In the genomic region with DNA sequence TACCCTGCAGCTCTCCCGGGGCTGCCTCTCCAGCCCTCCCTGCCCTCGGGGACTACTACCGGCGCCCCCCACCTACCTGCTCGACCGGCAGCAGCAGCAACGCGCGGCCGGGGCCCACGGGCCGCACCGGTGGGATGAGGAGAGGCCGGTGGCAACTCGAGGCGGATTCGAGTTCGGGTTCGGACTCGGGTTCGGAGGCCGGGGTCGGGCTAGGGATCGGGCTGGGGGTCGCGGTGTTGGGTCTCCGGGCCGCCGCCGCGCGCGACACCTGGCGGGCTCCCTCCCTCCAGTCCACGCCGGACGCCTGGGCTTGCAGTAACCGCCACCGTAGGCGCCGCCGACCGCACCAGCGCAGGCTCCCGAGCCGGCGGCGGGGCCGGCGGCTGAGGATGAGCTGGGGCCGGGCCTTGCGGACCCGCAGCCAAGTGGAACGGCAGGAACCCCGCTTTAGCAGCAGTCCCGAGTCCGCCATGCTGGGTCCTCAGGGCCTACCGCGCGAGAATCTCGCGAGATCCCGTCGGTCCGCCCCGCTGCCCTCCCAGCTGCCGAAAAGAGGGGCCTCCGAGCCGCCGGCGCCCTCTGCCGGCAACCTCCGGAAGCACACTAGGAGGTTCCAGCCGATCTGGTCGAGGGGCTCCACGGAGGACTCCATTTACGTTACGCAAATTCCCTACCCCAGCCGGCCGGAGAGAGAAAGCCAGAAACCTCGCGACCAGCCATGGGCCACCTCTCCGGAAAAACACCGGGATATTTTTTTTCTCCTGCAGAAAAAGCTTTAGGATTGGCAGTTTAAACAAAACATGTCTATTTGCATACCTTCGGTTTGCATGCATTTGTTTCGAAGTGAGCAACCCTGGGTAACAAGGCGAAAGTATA, we compare ENCODE assay signal across 8 cellular contexts. TPM values are rescaled to one million over a fixed set of nuclear protein-coding genes. Genes with fewer than 3 reads are reported as not detected.
DNase-seq lines count a peak whose midpoint lies in the region; ATAC-seq and TF ChIP-seq lines count a peak whose summit lies in the region.

A gene (minus strand): TSS at position 483 of the 876 bp plus-strand sequence. CDS start 11 bp downstream, at position 472.

- no peaks in the 10 kb centered on the region for H3K27me3 ChIP-seq in CD4-positive, alpha-beta memory T cell (ENCODE audit: insufficient read depth, low read length)
- H3K27me3 ChIP-seq in ectodermal cell (ENCODE audit: control insufficient read depth, insufficient read depth, low read length, poor library complexity, severe bottlenecking) (no peaks in the 10 kb centered on the region), lower lobe of right lung (ENCODE audit: low read depth) (no peaks in the 10 kb centered on the region)

- H3K36me3 ChIP-seq in CD4-positive, alpha-beta memory T cell (ENCODE audit: insufficient read depth, low read length), result peaks cover 10% of the 10 kb centered on the region
- H3K36me3 ChIP-seq in ectodermal cell (ENCODE audit: control insufficient read depth, insufficient read depth, low read length), result peaks cover 17% of the 10 kb centered on the region
- H3K36me3 ChIP-seq in lower lobe of right lung, result peaks cover 19% of the 10 kb centered on the region

- H3K27me3 Mint-ChIP-seq in CD4-positive, alpha-beta memory T cell, result no peaks in the 10 kb centered on the region
- H3K27me3 Mint-ChIP-seq in activated CD4-positive, alpha-beta memory T cell treated with anti-CD3 and anti-CD28 coated beads, Interleukin-2, amount 10 ng/mL, durations not matched to agents 7 days and 5 days, result no peaks in the 10 kb centered on the region

- H3K4me3 ChIP-seq in CD4-positive, alpha-beta memory T cell (ENCODE audit: low read length in 2 of 2), result peak within 1 kb of the TSS; percentile 71 to 80
- H3K4me3 ChIP-seq in ectodermal cell (ENCODE audit: insufficient read depth, low read depth, low read length) (peak within 1 kb of the TSS; percentile 100), lower lobe of right lung (peak within 1 kb of the TSS; percentile 99)

- peak; percentile 94 for TF ChIP-seq CTCF in lower lobe of right lung (IDR thresholded peaks at IDR 0.05)

- H3K4me3 Mint-ChIP-seq in CD4-positive, alpha-beta memory T cell, result peak within 1 kb of the TSS; percentile 77 to 85 (median 81)
- H3K4me3 Mint-ChIP-seq in activated CD4-positive, alpha-beta memory T cell treated with anti-CD3 and anti-CD28 coated beads, Interleukin-2, amount 10 ng/mL, durations not matched to agents 7 days and 5 days, result peak within 1 kb of the TSS; percentile 75

- peaks cover 21% of the 10 kb centered on the region for H3K4me1 ChIP-seq in CD4-positive, alpha-beta memory T cell (ENCODE audit: insufficient read depth, low read length)
- H3K4me1 ChIP-seq in ectodermal cell (ENCODE audit: control insufficient read depth, insufficient read depth, low read length) (peaks cover 7% of the 10 kb centered on the region), lower lobe of right lung (peaks cover 19% of the 10 kb centered on the region)

- H3K4me1 Mint-ChIP-seq in CD4-positive, alpha-beta memory T cell, result peaks cover 2 to 20% (median 12%) of the 10 kb centered on the region in 4 donors
- peaks cover 22% of the 10 kb centered on the region for H3K4me1 Mint-ChIP-seq in activated CD4-positive, alpha-beta memory T cell treated with anti-CD3 and anti-CD28 coated beads, Interleukin-2, amount 10 ng/mL, durations not matched to agents 7 days and 5 days

- no peaks in the 10 kb centered on the region for H3K9me3 ChIP-seq in CD4-positive, alpha-beta memory T cell (ENCODE audit: control insufficient read depth in 1 of 2, low read length in 2 of 2)
- H3K9me3 ChIP-seq in ectodermal cell (ENCODE audit: control insufficient read depth, low read length), result no peaks in the 10 kb centered on the region
- H3K9me3 ChIP-seq in lower lobe of right lung, result no peaks in the 10 kb centered on the region

- peak within 1 kb of the TSS; percentile 35 to 88 (median 78) for H3K27ac Mint-ChIP-seq in CD4-positive, alpha-beta memory T cell
- H3K27ac Mint-ChIP-seq in activated CD4-positive, alpha-beta memory T cell treated with anti-CD3 and anti-CD28 coated beads, Interleukin-2, amount 10 ng/mL, durations not matched to agents 7 days and 5 days, result peak within 1 kb of the TSS; percentile 62

- DNase-seq in CD4-positive, alpha-beta memory T cell, result peak; percentile 92 to 95 (median 94)
- peak; percentile 74 for DNase-seq in NCI-H82 treated with DMSO at 0.1 percent for 48 hours (lab: John Stamatoyannopoulos, UW; ENCODE audit: unreplicated experiment)
- peak; percentile 96 for DNase-seq in activated CD4-positive, alpha-beta memory T cell treated with anti-CD3 and anti-CD28 coated beads, Interleukin-2, amount 10 ng/mL, durations not matched to agents 7 days and 5 days
- DNase-seq in lower lobe of right lung, result peak; percentile 97
- DNase-seq in stimulated activated CD4-positive, alpha-beta T cell treated with anti-CD3 and anti-CD28 coated beads, TNF-alpha, amount 100 ng/mL, for 24 hours (ENCODE audit: low read depth in 3 of 3), result peak; percentile 86 to 94 (median 94)

- POLR2A ChIA-PET in CD4-positive, alpha-beta memory T cell (lab: Charles Lee; ENCODE audit: partially characterized antibody), result interaction anchor here (0.6 to 6.3 kb wide), 25 partner anchors 10 to 148 kb away, joined by 3 to 84 read pairs (median 5); a partner anchor contains a TSS
- POLR2A ChIA-PET in activated CD4-positive, alpha-beta memory T cell treated with anti-CD3 and anti-CD28 coated beads, Interleukin-2, amount 10 ng/mL, durations not matched to agents 7 days and 5 days (lab: Charles Lee), result interaction anchor here (0.7 to 5.0 kb wide), 18 partner anchors 9 to 79 kb away, joined by 3 to 52 read pairs (median 4); a partner anchor contains a TSS

- H3K27ac ChIP-seq in CD4-positive, alpha-beta memory T cell (ENCODE audit: low read depth, low read length), result peak within 1 kb of the TSS; percentile 86
- H3K27ac ChIP-seq in ectodermal cell (ENCODE audit: insufficient read depth, low read depth, low read length, poor library complexity, severe bottlenecking), result peak within 1 kb of the TSS; percentile 26
- H3K27ac ChIP-seq in lower lobe of right lung, result peak within 1 kb of the TSS; percentile 84

- WGBS in ectodermal cell, 2 experiments, result 4% methylated on average over 87 of the region's 87 CpGs

- ATAC-seq in GM19397 (IDR thresholded peaks at IDR 0.05; ENCODE audit: unreplicated experiment) (peak; percentile 92), HG03571 (IDR thresholded peaks at IDR 0.05; ENCODE audit: unreplicated experiment) (peak; percentile 92), lower lobe of right lung (peak; percentile 99)

- CTCF ChIA-PET in CD4-positive, alpha-beta memory T cell (lab: Charles Lee; ENCODE audit: partially characterized antibody), result interaction anchor here (0.6 to 9.3 kb wide), 33 partner anchors 8 to 348 kb away, joined by 3 to 86 read pairs (median 5); a partner anchor contains a TSS
- CTCF ChIA-PET in activated CD4-positive, alpha-beta memory T cell treated with anti-CD3 and anti-CD28 coated beads, Interleukin-2, amount 10 ng/mL, durations not matched to agents 7 days and 5 days (lab: Charles Lee), result interaction anchor here (0.6 to 3.3 kb wide), 27 partner anchors 8 to 152 kb away, joined by 3 to 30 read pairs (median 5); a partner anchor contains a TSS

- H3K9me3 Mint-ChIP-seq in CD4-positive, alpha-beta memory T cell, result no peaks in the 10 kb centered on the region
- H3K9me3 Mint-ChIP-seq in activated CD4-positive, alpha-beta memory T cell treated with anti-CD3 and anti-CD28 coated beads, Interleukin-2, amount 10 ng/mL, durations not matched to agents 7 days and 5 days, result no peaks in the 10 kb centered on the region

- intact Hi-C loops in CD4-positive, alpha-beta memory T cell (cut with micrococcal nuclease), result loop anchor here (1.0 to 2.0 kb wide), 10 partner anchors 9 to 147 kb away; a partner anchor contains a TSS
- intact Hi-C loops in lower lobe of right lung (cut with DNase I), result no loop called here

- peaks cover 9% of the 10 kb centered on the region in 2 donors for H3K36me3 Mint-ChIP-seq in CD4-positive, alpha-beta memory T cell
- peaks cover 12% of the 10 kb centered on the region for H3K36me3 Mint-ChIP-seq in activated CD4-positive, alpha-beta memory T cell treated with anti-CD3 and anti-CD28 coated beads, Interleukin-2, amount 10 ng/mL, durations not matched to agents 7 days and 5 days (ENCODE audit: low read depth)

RNA-seq across cellular contexts. Expression of the gene that starts here (rescaled TPM):
- total RNA-seq in CD4-positive, alpha-beta memory T cell, result 10 to 100 TPM; 59.9 to 60.9 TPM
- 10 to 100 TPM; 12.7 to 32.6 TPM for polyA plus RNA-seq in CD4-positive, alpha-beta memory T cell
- total RNA-seq in activated CD4-positive, alpha-beta memory T cell treated with anti-CD3 and anti-CD28 coated beads, Interleukin-2, amount 10 ng/mL, durations not matched to agents 7 days and 5 days, result 10 to 100 TPM; 39.1 to 40.8 TPM
- polyA plus RNA-seq in ectodermal cell (2013, experiment 1 of 4), result 27.0 TPM
- 28.0 TPM for polyA plus RNA-seq in ectodermal cell (2013, experiment 2 of 4)
- 11.8 TPM for polyA plus RNA-seq in ectodermal cell (2013, experiment 3 of 4)
- 14.5 TPM for polyA plus RNA-seq in ectodermal cell (2013, experiment 4 of 4)
- 19.4 TPM for total RNA-seq in lower lobe of right lung

Comparison
In these comparisons a context has a peak if more than half of its experiments do, and no peak if none do; other contexts are left out.
1. Peak in every context shown above with its lines: DNase-seq, ATAC-seq, H3K4me3 ChIP-seq and H3K27ac ChIP-seq.
2. H3K27ac ChIP-seq: peak in every context shown above with its lines; median percentile 86 in CD4-positive, alpha-beta memory T cell; 84 in lower lobe of right lung; 26 in ectodermal cell.